In the genomic region with DNA sequence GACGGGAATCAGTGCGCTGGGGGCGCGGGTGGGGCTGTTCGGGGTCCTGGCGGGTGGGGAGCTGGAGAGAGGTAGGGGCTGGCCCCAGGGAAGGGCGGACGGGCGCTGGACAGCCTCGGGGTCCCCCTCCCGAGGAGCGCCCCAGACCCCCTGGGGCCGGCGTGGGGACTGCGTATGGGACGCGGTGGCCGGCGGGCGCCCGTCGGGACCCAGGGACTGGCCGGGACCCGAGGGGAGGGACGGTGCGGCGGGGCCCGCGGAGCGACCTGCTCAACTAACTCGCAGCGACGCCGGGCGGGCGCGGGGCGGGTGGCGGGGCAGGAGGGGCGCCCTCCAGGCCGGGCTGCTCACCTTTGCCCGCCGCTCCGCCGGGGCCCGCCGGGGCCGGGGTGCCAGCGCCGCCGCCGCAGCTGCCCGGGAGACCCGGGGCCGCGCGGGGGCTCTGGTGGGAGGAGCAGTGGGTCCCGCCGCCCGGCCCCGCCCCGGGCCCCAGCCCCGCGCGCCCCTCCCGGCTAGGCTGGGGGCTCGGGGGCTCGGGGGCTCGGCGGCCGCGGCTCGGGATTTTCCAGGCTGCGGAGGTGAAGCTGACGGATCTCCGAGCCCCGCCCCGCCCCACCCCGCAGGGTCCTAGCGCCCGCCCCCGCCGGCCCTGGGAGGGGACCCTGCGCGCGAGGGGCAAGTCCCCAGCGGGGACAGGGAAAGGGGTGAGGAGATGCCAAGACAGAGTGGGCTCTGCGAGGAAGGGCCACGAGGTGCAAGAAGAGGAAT, we compare ENCODE assay signal across 8 cellular contexts. TPM values are rescaled to one million over a fixed set of nuclear protein-coding genes. Genes with fewer than 3 reads are reported as not detected.
A peak's percentile ranks its signal among the peaks of the same experiment; 100 is the strongest.
DNase-seq lines count a peak whose midpoint lies in the region; ATAC-seq and TF ChIP-seq lines count a peak whose summit lies in the region.

No MANE protein-coding gene starts in this region.

- H3K4me3 ChIP-seq in HUES6 (ENCODE audit: low read depth, low read length), result peak overlapping the region; percentile 57

- ATAC-seq in stimulated activated effector memory CD8-positive, alpha-beta T cell treated with anti-CD3 and anti-CD28 coated beads, Interleukin-12 subunit alpha, Interleukin-12 subunit beta, amount 100 ng/mL, for 72 hours, result peak; percentile 63
- no peak for ATAC-seq in GM21717 (IDR thresholded peaks at IDR 0.05; ENCODE audit: unreplicated experiment)
- no peak for ATAC-seq in GM21737 (IDR thresholded peaks at IDR 0.05; ENCODE audit: unreplicated experiment)

- H3K9me3 ChIP-seq in HUES6 (ENCODE audit: control insufficient read depth, insufficient read depth, low read depth, low read length), result no peaks in the 10 kb centered on the region

- H3K4me1 Mint-ChIP-seq in activated CD4-positive, alpha-beta T cell treated with anti-CD3 and anti-CD28 coated beads, Interleukin-2, amount 10 ng/mL, durations not matched to agents 7 days and 5 days, result peaks cover 12% of the 10 kb centered on the region
- peaks cover 54% of the 10 kb centered on the region for H3K4me1 Mint-ChIP-seq in dendritic cell treated with granulocyte-macrophage colony-stimulating factor and Interleukin-4, amounts not matched to agents 40 ng/mL and 50 ng/mL, for 4 days (ENCODE audit: low read depth)
- H3K4me1 Mint-ChIP-seq in mesothelial cell of epicardium, result peaks cover 28% of the 10 kb centered on the region
- H3K4me1 Mint-ChIP-seq in stimulated activated effector memory CD8-positive, alpha-beta T cell treated with anti-CD3 and anti-CD28 coated beads, Interleukin-12 subunit alpha, Interleukin-12 subunit beta, amount 100 ng/mL, for 72 hours, result peaks cover 33% of the 10 kb centered on the region

- no peaks in the 10 kb centered on the region for H3K36me3 Mint-ChIP-seq in activated CD4-positive, alpha-beta T cell treated with anti-CD3 and anti-CD28 coated beads, Interleukin-2, amount 10 ng/mL, durations not matched to agents 7 days and 5 days (ENCODE audit: low read depth)
- H3K36me3 Mint-ChIP-seq in dendritic cell treated with granulocyte-macrophage colony-stimulating factor and Interleukin-4, amounts not matched to agents 40 ng/mL and 50 ng/mL, for 4 days (ENCODE audit: low read depth), result no peaks in the 10 kb centered on the region
- H3K36me3 Mint-ChIP-seq in mesothelial cell of epicardium, result no peaks in the 10 kb centered on the region
- peaks cover 9% of the 10 kb centered on the region for H3K36me3 Mint-ChIP-seq in stimulated activated effector memory CD8-positive, alpha-beta T cell treated with anti-CD3 and anti-CD28 coated beads, Interleukin-12 subunit alpha, Interleukin-12 subunit beta, amount 100 ng/mL, for 72 hours

- no peak overlapping the region for H3K27ac Mint-ChIP-seq in activated CD4-positive, alpha-beta T cell treated with anti-CD3 and anti-CD28 coated beads, Interleukin-2, amount 10 ng/mL, durations not matched to agents 7 days and 5 days
- H3K27ac Mint-ChIP-seq in dendritic cell treated with granulocyte-macrophage colony-stimulating factor and Interleukin-4, amounts not matched to agents 40 ng/mL and 50 ng/mL, for 4 days, result peak overlapping the region; percentile 61
- H3K27ac Mint-ChIP-seq in mesothelial cell of epicardium, result no peak overlapping the region
- H3K27ac Mint-ChIP-seq in stimulated activated effector memory CD8-positive, alpha-beta T cell treated with anti-CD3 and anti-CD28 coated beads, Interleukin-12 subunit alpha, Interleukin-12 subunit beta, amount 100 ng/mL, for 72 hours, result peak overlapping the region; percentile 12

- CTCF ChIA-PET in activated CD4-positive, alpha-beta T cell treated with anti-CD3 and anti-CD28 coated beads, Interleukin-2, amount 10 ng/mL, durations not matched to agents 7 days and 5 days (lab: Charles Lee), result interaction anchor here (1.3 to 5.3 kb wide), 3 partner anchors 12 to 17 kb away, joined by 4 to 29 read pairs (median 4); a partner anchor contains a TSS

- TF ChIP-seq CTCF in mesothelial cell of epicardium (IDR thresholded peaks at IDR 0.05; ENCODE audit: unreplicated experiment), result no peak

- H3K4me1 ChIP-seq in HUES6 (ENCODE audit: control insufficient read depth, insufficient read depth, low read length), result peaks cover 31% of the 10 kb centered on the region

- peak; percentile 42 for DNase-seq in DMS79 treated with DMSO at 0.1 percent for 48 hours (lab: John Stamatoyannopoulos, UW)
- peak; percentile 40 for DNase-seq in activated CD4-positive, alpha-beta T cell treated with anti-CD3 and anti-CD28 coated beads, Interleukin-2, amount 10 ng/mL, durations not matched to agents 7 days and 5 days
- DNase-seq in mesothelial cell of epicardium (ENCODE audit: low spot score in 2 of 2, unreplicated experiment in 2 of 2), result peak; percentile 42 to 69
- peak; percentile 33 to 68 for DNase-seq in stimulated activated effector memory CD8-positive, alpha-beta T cell treated with anti-CD3 and anti-CD28 coated beads, Interleukin-12 subunit alpha, Interleukin-12 subunit beta, amount 100 ng/mL, for 72 hours (ENCODE audit: low spot score in 2 of 2)

- H3K27ac ChIP-seq in HUES6 (ENCODE audit: low read depth, low read length), result no peak overlapping the region

- H3K27me3 ChIP-seq in HUES6 (ENCODE audit: control insufficient read depth, insufficient read depth, low read length), result peaks cover 7% of the 10 kb centered on the region

- H3K4me3 Mint-ChIP-seq in activated CD4-positive, alpha-beta T cell treated with anti-CD3 and anti-CD28 coated beads, Interleukin-2, amount 10 ng/mL, durations not matched to agents 7 days and 5 days, result peak overlapping the region; percentile 70
- peak overlapping the region; percentile 72 for H3K4me3 Mint-ChIP-seq in dendritic cell treated with granulocyte-macrophage colony-stimulating factor and Interleukin-4, amounts not matched to agents 40 ng/mL and 50 ng/mL, for 4 days
- H3K4me3 Mint-ChIP-seq in mesothelial cell of epicardium, result peak overlapping the region; percentile 74
- peak overlapping the region; percentile 70 for H3K4me3 Mint-ChIP-seq in stimulated activated effector memory CD8-positive, alpha-beta T cell treated with anti-CD3 and anti-CD28 coated beads, Interleukin-12 subunit alpha, Interleukin-12 subunit beta, amount 100 ng/mL, for 72 hours

- H3K36me3 ChIP-seq in HUES6 (ENCODE audit: control insufficient read depth, insufficient read depth, low read length), result no peaks in the 10 kb centered on the region

- intact Hi-C loops in dendritic cell treated with granulocyte-macrophage colony-stimulating factor and Interleukin-4, amounts not matched to agents 40 ng/mL and 50 ng/mL, for 4 days (cut with micrococcal nuclease), result no loop called here

- H3K9ac ChIP-seq in HUES6 (ENCODE audit: low read length), result no peak overlapping the region

- POLR2A ChIA-PET in activated CD4-positive, alpha-beta T cell treated with anti-CD3 and anti-CD28 coated beads, Interleukin-2, amount 10 ng/mL, durations not matched to agents 7 days and 5 days (lab: Charles Lee), result no interaction called here

- peaks cover 3% of the 10 kb centered on the region for H3K27me3 Mint-ChIP-seq in activated CD4-positive, alpha-beta T cell treated with anti-CD3 and anti-CD28 coated beads, Interleukin-2, amount 10 ng/mL, durations not matched to agents 7 days and 5 days
- peaks cover 38% of the 10 kb centered on the region for H3K27me3 Mint-ChIP-seq in dendritic cell treated with granulocyte-macrophage colony-stimulating factor and Interleukin-4, amounts not matched to agents 40 ng/mL and 50 ng/mL, for 4 days
- no peaks in the 10 kb centered on the region for H3K27me3 Mint-ChIP-seq in mesothelial cell of epicardium (ENCODE audit: low read depth)

- H3K9me3 Mint-ChIP-seq in activated CD4-positive, alpha-beta T cell treated with anti-CD3 and anti-CD28 coated beads, Interleukin-2, amount 10 ng/mL, durations not matched to agents 7 days and 5 days, result no peaks in the 10 kb centered on the region
- no peaks in the 10 kb centered on the region for H3K9me3 Mint-ChIP-seq in dendritic cell treated with granulocyte-macrophage colony-stimulating factor and Interleukin-4, amounts not matched to agents 40 ng/mL and 50 ng/mL, for 4 days
- H3K9me3 Mint-ChIP-seq in mesothelial cell of epicardium, result no peaks in the 10 kb centered on the region
- H3K9me3 Mint-ChIP-seq in stimulated activated effector memory CD8-positive, alpha-beta T cell treated with anti-CD3 and anti-CD28 coated beads, Interleukin-12 subunit alpha, Interleukin-12 subunit beta, amount 100 ng/mL, for 72 hours, result no peaks in the 10 kb centered on the region

RNA-seq across cellular contexts. Expression of a gene that starts 12.3 kb away (rescaled TPM):
- 1 to 10 TPM; 4.5 to 6.4 TPM for total RNA-seq in activated CD4-positive, alpha-beta T cell treated with anti-CD3 and anti-CD28 coated beads, Interleukin-2, amount 10 ng/mL, durations not matched to agents 7 days and 5 days
- total RNA-seq in mesothelial cell of epicardium, result 51.1 to 54.9 TPM (median 54.7 TPM) in 3 replicates

RNA-seq across cellular contexts. Expression of a gene that starts 29.3 kb away (rescaled TPM):
- 100 to 1,000 TPM in 1 of 2 experiments, 10 to 100 TPM in 1; 83.6 to 101 TPM for total RNA-seq in activated CD4-positive, alpha-beta T cell treated with anti-CD3 and anti-CD28 coated beads, Interleukin-2, amount 10 ng/mL, durations not matched to agents 7 days and 5 days
- 154 to 163 TPM (median 155 TPM) in 3 replicates for total RNA-seq in mesothelial cell of epicardium

RNA-seq across cellular contexts. Expression of a gene that starts 32.7 kb away (rescaled TPM):
- 100 to 1,000 TPM; 108 to 113 TPM for total RNA-seq in activated CD4-positive, alpha-beta T cell treated with anti-CD3 and anti-CD28 coated beads, Interleukin-2, amount 10 ng/mL, durations not matched to agents 7 days and 5 days
- total RNA-seq in mesothelial cell of epicardium, result 44.0 to 48.0 TPM (median 45.0 TPM) in 3 replicates

Comparison
In these comparisons a context has a peak if more than half of its experiments do, and no peak if none do; other contexts are left out.
1. H3K27ac Mint-ChIP-seq: peak in dendritic cell treated with granulocyte-macrophage colony-stimulating factor and Interleukin-4, amounts not matched to agents 40 ng/mL and 50 ng/mL, for 4 days (single experiment) and stimulated activated effector memory CD8-positive, alpha-beta T cell treated with anti-CD3 and anti-CD28 coated beads, Interleukin-12 subunit alpha, Interleukin-12 subunit beta, amount 100 ng/mL, for 72 hours (single experiment); none in activated CD4-positive, alpha-beta T cell treated with anti-CD3 and anti-CD28 coated beads, Interleukin-2, amount 10 ng/mL, durations not matched to agents 7 days and 5 days (single experiment) and mesothelial cell of epicardium (single experiment).
2. Peak in every context shown above with its lines, with median percentiles within 50 percentile points of each other: DNase-seq and H3K4me3 Mint-ChIP-seq.